26 cellular contexts compared by ENCODE assay signal in genomic region chr3:17546500-17546899, GRCh38.
"Had no signal": no experiment of that assay in that cellular context is flagged by ENCODE, and none has a peak within 500 bp of the region (broad histone marks: within the 10 kb centered on the region; RNA-seq: fewer than 3 reads in every experiment).

No MANE protein-coding gene starts in this region.

- H3K27me3 ChIP-seq: breast epithelium, esophagus squamous epithelium, ovary, sigmoid colon, uterus had no signal

- H3K36me3 ChIP-seq: breast epithelium, ovary, sigmoid colon, thoracic aorta, uterus had no signal

- H3K4me3 Mint-ChIP-seq: activated T-cell treated with anti-CD3 and anti-CD28 coated beads, Interleukin-2, amount 50 U/mL, for 72 hours; central memory CD8-positive, alpha-beta T cell; naive thymus-derived CD4-positive, alpha-beta T cell; stimulated activated effector memory CD8-positive, alpha-beta T cell treated with anti-CD3 and anti-CD28 coated beads, Interleukin-12 subunit alpha, Interleukin-12 subunit beta, amount 100 ng/mL, for 72 hours; stimulated activated naive CD8-positive, alpha-beta T cell treated with anti-CD3 and anti-CD28 coated beads, Interleukin-15, Interleukin-2, amounts not matched to agents 100 ng/mL and 50 ng/mL, for 24 hours; type B pancreatic cell had no signal

- H3K27ac ChIP-seq: breast epithelium, epithelial cell of prostate, esophagus squamous epithelium, ovary, sigmoid colon, thoracic aorta, uterus had no signal

- H3K27ac Mint-ChIP-seq: activated naive CD4-positive, alpha-beta T cell treated with anti-CD3 and anti-CD28 coated beads, Interleukin-2, amount 50 U/mL, for 72 hours; activated T-cell treated with anti-CD3 and anti-CD28 coated beads, Interleukin-2, amount 50 U/mL, for 72 hours; naive thymus-derived CD4-positive, alpha-beta T cell; progenitor cell of endocrine pancreas; stimulated activated effector memory CD8-positive, alpha-beta T cell treated with anti-CD3 and anti-CD28 coated beads, Interleukin-12 subunit alpha, Interleukin-12 subunit beta, amount 100 ng/mL, for 72 hours; stimulated activated naive CD8-positive, alpha-beta T cell treated with anti-CD3 and anti-CD28 coated beads, Interleukin-15, Interleukin-2, amounts not matched to agents 100 ng/mL and 50 ng/mL, for 24 hours; type B pancreatic cell had no signal

- DNase-seq: activated CD4-positive, alpha-beta T cell treated with anti-CD3 and anti-CD28 coated beads for 4 hours; activated CD4-positive, alpha-beta T cell treated with anti-CD3 and anti-CD28 coated beads, Interleukin-2, amount 50 U/mL, for 4 hours; activated naive CD4-positive, alpha-beta T cell; activated T-cell treated with anti-CD3 and anti-CD28 coated beads for 4 hours; activated T-cell treated with anti-CD3 and anti-CD28 coated beads, Interleukin-2, amount 50 U/mL, for 72 hours; dermis blood vessel endothelial cell; effector CD4-positive, alpha-beta T cell; esophagus squamous epithelium; foreskin melanocyte; islet precursor cell; midbrain; naive thymus-derived CD4-positive, alpha-beta T cell; ovary; sigmoid colon; small intestine; stimulated activated CD4-positive, alpha-beta T cell treated with anti-CD3 and anti-CD28 coated beads, Interleukin-4, amount 100 ng/mL, for 24 hours; uterus had no signal

- H3K27me3 Mint-ChIP-seq: central memory CD8-positive, alpha-beta T cell; naive thymus-derived CD4-positive, alpha-beta T cell; progenitor cell of endocrine pancreas; stimulated activated naive CD8-positive, alpha-beta T cell treated with anti-CD3 and anti-CD28 coated beads, Interleukin-15, Interleukin-2, amounts not matched to agents 100 ng/mL and 50 ng/mL, for 24 hours; type B pancreatic cell had no signal

- H3K4me1 ChIP-seq: breast epithelium, esophagus squamous epithelium, uterus had no signal

- H3K4me3 ChIP-seq: breast epithelium, esophagus squamous epithelium, ovary, sigmoid colon, thoracic aorta, uterus had no signal

- H3K9me3 Mint-ChIP-seq: activated naive CD4-positive, alpha-beta T cell treated with anti-CD3 and anti-CD28 coated beads, Interleukin-2, amount 50 U/mL, for 72 hours; activated T-cell treated with anti-CD3 and anti-CD28 coated beads, Interleukin-2, amount 50 U/mL, for 72 hours; central memory CD8-positive, alpha-beta T cell; stimulated activated effector memory CD8-positive, alpha-beta T cell treated with anti-CD3 and anti-CD28 coated beads, Interleukin-12 subunit alpha, Interleukin-12 subunit beta, amount 100 ng/mL, for 72 hours; stimulated activated naive CD8-positive, alpha-beta T cell treated with anti-CD3 and anti-CD28 coated beads, Interleukin-15, Interleukin-2, amounts not matched to agents 100 ng/mL and 50 ng/mL, for 24 hours had no signal

- H3K4me1 Mint-ChIP-seq: central memory CD8-positive, alpha-beta T cell; naive thymus-derived CD4-positive, alpha-beta T cell; stimulated activated effector memory CD8-positive, alpha-beta T cell treated with anti-CD3 and anti-CD28 coated beads, Interleukin-12 subunit alpha, Interleukin-12 subunit beta, amount 100 ng/mL, for 72 hours had no signal

- H3K9me3 ChIP-seq: breast epithelium, esophagus squamous epithelium, ovary, sigmoid colon, thoracic aorta, uterus had no signal

- H3K36me3 Mint-ChIP-seq: activated naive CD4-positive, alpha-beta T cell treated with anti-CD3 and anti-CD28 coated beads, Interleukin-2, amount 50 U/mL, for 72 hours; stimulated activated effector memory CD8-positive, alpha-beta T cell treated with anti-CD3 and anti-CD28 coated beads, Interleukin-12 subunit alpha, Interleukin-12 subunit beta, amount 100 ng/mL, for 72 hours had no signal

- ATAC-seq: activated naive CD4-positive, alpha-beta T cell treated with anti-CD3 and anti-CD28 coated beads, Interleukin-2, amount 50 U/mL, for 72 hours; activated T-cell treated with anti-CD3 and anti-CD28 coated beads, Interleukin-2, amount 50 U/mL, for 72 hours; naive thymus-derived CD4-positive, alpha-beta T cell; stimulated activated effector memory CD8-positive, alpha-beta T cell treated with anti-CD3 and anti-CD28 coated beads, Interleukin-12 subunit alpha, Interleukin-12 subunit beta, amount 100 ng/mL, for 72 hours had no signal
